ENCODE assay signal across 38 cellular contexts in the genomic region with DNA sequence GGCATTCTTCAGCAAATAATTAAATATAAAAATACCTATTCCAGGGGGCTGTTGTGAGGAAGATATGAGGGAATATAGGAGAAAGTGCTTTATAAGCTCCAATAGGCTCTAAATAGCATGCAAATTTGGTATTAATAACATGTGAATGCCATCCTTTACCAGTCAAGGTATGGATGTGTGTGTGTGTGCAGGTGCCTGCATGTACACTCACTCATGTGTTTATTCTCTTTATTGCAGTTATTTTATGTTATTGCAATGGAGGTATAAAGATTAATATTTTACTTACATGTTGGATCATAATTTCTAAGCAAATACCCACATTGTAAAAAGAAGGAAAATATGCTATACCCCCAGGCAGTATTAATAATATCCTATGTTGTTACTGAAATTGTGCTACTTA.
"Had no signal": no experiment of that assay in that cellular context is flagged by ENCODE, and none has a peak within 500 bp of the region (broad histone marks: within the 10 kb centered on the region; RNA-seq: fewer than 3 reads in every experiment).

No MANE protein-coding gene starts in this region.

- H3K36me3 ChIP-seq: adrenal gland, ascending aorta, brain microvascular endothelial cell, cardiac muscle cell had no signal

- H3K4me1 ChIP-seq: adrenal gland, ascending aorta, body of pancreas had no signal

- H3K4me3 ChIP-seq: adrenal gland, ascending aorta, body of pancreas, cardiac muscle cell had no signal

- H3K9me3 Mint-ChIP-seq: activated naive CD4-positive, alpha-beta T cell treated with anti-CD3 and anti-CD28 coated beads for 36 hours; activated naive CD8-positive, alpha-beta T cell treated with anti-CD3 and anti-CD28 coated beads, Interleukin-2, amount 10 ng/mL, durations not matched to agents 7 days and 5 days; brain had no signal

- H3K27me3 Mint-ChIP-seq: activated naive CD4-positive, alpha-beta T cell treated with anti-CD3 and anti-CD28 coated beads, Interleukin-2, amount 10 ng/mL, durations not matched to agents 7 days and 5 days; activated naive CD4-positive, alpha-beta T cell treated with anti-CD3 and anti-CD28 coated beads, Interleukin-2, amount 50 U/mL, for 24 hours; activated naive CD8-positive, alpha-beta T cell; activated naive CD8-positive, alpha-beta T cell treated with anti-CD3 and anti-CD28 coated beads for 36 hours; activated naive CD8-positive, alpha-beta T cell treated with anti-CD3 and anti-CD28 coated beads, Interleukin-2, amount 10 ng/mL, durations not matched to agents 7 days and 5 days; activated naive CD8-positive, alpha-beta T cell treated with anti-CD3 and anti-CD28 coated beads, Interleukin-2, amount 50 U/mL, for 24 hours; activated T-cell treated with anti-CD3 and anti-CD28 coated beads, Interleukin-2, amount 50 U/mL, for 24 hours; activated T-helper 17 cell treated with anti-CD3 and anti-CD28 coated beads, Interleukin-2, amount 50 U/mL, for 72 hours; central memory CD8-positive, alpha-beta T cell had no signal

- H3K36me3 Mint-ChIP-seq: activated naive CD4-positive, alpha-beta T cell treated with anti-CD3 and anti-CD28 coated beads, Interleukin-2, amount 10 ng/mL, durations not matched to agents 7 days and 5 days; activated naive CD4-positive, alpha-beta T cell treated with anti-CD3 and anti-CD28 coated beads, Interleukin-2, amount 50 U/mL, for 24 hours; activated naive CD4-positive, alpha-beta T cell treated with anti-CD3 and anti-CD28 coated beads, Interleukin-2, amount 50 U/mL, for 72 hours; activated naive CD8-positive, alpha-beta T cell; activated naive CD8-positive, alpha-beta T cell treated with anti-CD3 and anti-CD28 coated beads for 36 hours; activated naive CD8-positive, alpha-beta T cell treated with anti-CD3 and anti-CD28 coated beads, Interleukin-2, amount 10 ng/mL, durations not matched to agents 7 days and 5 days; brain had no signal

- H3K9me3 ChIP-seq: adrenal gland, ascending aorta, body of pancreas had no signal

- H3K4me1 Mint-ChIP-seq: activated naive CD4-positive, alpha-beta T cell treated with anti-CD3 and anti-CD28 coated beads, Interleukin-2, amount 10 ng/mL, durations not matched to agents 7 days and 5 days; activated naive CD4-positive, alpha-beta T cell treated with anti-CD3 and anti-CD28 coated beads, Interleukin-2, amount 50 U/mL, for 24 hours; activated naive CD8-positive, alpha-beta T cell treated with anti-CD3 and anti-CD28 coated beads for 36 hours; activated naive CD8-positive, alpha-beta T cell treated with anti-CD3 and anti-CD28 coated beads, Interleukin-2, amount 10 ng/mL, durations not matched to agents 7 days and 5 days; activated naive CD8-positive, alpha-beta T cell treated with anti-CD3 and anti-CD28 coated beads, Interleukin-2, amount 50 U/mL, for 24 hours; activated T-helper 17 cell treated with anti-CD3 and anti-CD28 coated beads, Interleukin-2, amount 50 U/mL, for 72 hours; brain; central memory CD8-positive, alpha-beta T cell had no signal

- H3K27me3 ChIP-seq: adrenal gland, ascending aorta, body of pancreas, brain microvascular endothelial cell, cardiac muscle cell had no signal

- H3K27ac ChIP-seq: adrenal gland, ascending aorta, body of pancreas, brain microvascular endothelial cell, cardiac muscle cell had no signal

- ATAC-seq: activated naive CD4-positive, alpha-beta T cell treated with anti-CD3 and anti-CD28 coated beads, Interleukin-2, amount 50 U/mL, for 72 hours; activated naive CD8-positive, alpha-beta T cell treated with anti-CD3 and anti-CD28 coated beads, Interleukin-2, amount 50 U/mL, for 24 hours; activated T-cell treated with anti-CD3 and anti-CD28 coated beads, Interleukin-2, amount 50 U/mL, for 4 hours; activated T-cell treated with anti-CD3 and anti-CD28 coated beads, Interleukin-2, amount 50 U/mL, for 72 hours; activated T-helper 17 cell treated with anti-CD3 and anti-CD28 coated beads, Interleukin-2, amount 50 U/mL, for 72 hours; body of pancreas had no signal

- H3K4me3 Mint-ChIP-seq: activated naive CD4-positive, alpha-beta T cell treated with anti-CD3 and anti-CD28 coated beads for 36 hours; activated naive CD4-positive, alpha-beta T cell treated with anti-CD3 and anti-CD28 coated beads, Interleukin-2, amount 10 ng/mL, durations not matched to agents 7 days and 5 days; activated naive CD4-positive, alpha-beta T cell treated with anti-CD3 and anti-CD28 coated beads, Interleukin-2, amount 50 U/mL, for 24 hours; activated naive CD8-positive, alpha-beta T cell; activated naive CD8-positive, alpha-beta T cell treated with anti-CD3 and anti-CD28 coated beads for 36 hours; activated naive CD8-positive, alpha-beta T cell treated with anti-CD3 and anti-CD28 coated beads, Interleukin-2, amount 10 ng/mL, durations not matched to agents 7 days and 5 days; activated naive CD8-positive, alpha-beta T cell treated with anti-CD3 and anti-CD28 coated beads, Interleukin-2, amount 50 U/mL, for 24 hours; activated T-cell treated with anti-CD3 and anti-CD28 coated beads, Interleukin-2, amount 50 U/mL, for 24 hours; activated T-cell treated with anti-CD3 and anti-CD28 coated beads, Interleukin-2, amount 50 U/mL, for 4 hours; activated T-cell treated with anti-CD3 and anti-CD28 coated beads, Interleukin-2, amount 50 U/mL, for 72 hours; activated T-helper 1 cell treated with anti-CD3 and anti-CD28 coated beads, Interleukin-12 subunit alpha, Interleukin-12 subunit beta, Interleukin-2, Interleukin-4 antibody, amounts not matched to agents 30 ng/mL and 10 ng/mL and 1 ng/mL, durations not matched to agents 14 hours and 24 hours and 36 hours; activated T-helper 17 cell treated with anti-CD3 and anti-CD28 coated beads, Interleukin-2, amount 50 U/mL, for 72 hours; brain; central memory CD8-positive, alpha-beta T cell had no signal

- DNase-seq: activated effector memory CD4-positive, alpha-beta T cell treated with anti-CD3 and anti-CD28 coated beads, Interleukin-2, amount 50 U/mL, for 16 hours; activated effector memory CD4-positive, alpha-beta T cell treated with Interleukin-2 at 50 U/mL for 16 hours; activated gamma-delta T cell; activated gamma-delta T cell treated with Interleukin-2 at 50 U/mL for 16 hours; activated naive CD4-positive, alpha-beta T cell; activated naive CD4-positive, alpha-beta T cell treated with anti-CD3 and anti-CD28 coated beads for 36 hours; activated naive CD4-positive, alpha-beta T cell treated with anti-CD3 and anti-CD28 coated beads, Interleukin-2, amount 10 ng/mL, durations not matched to agents 7 days and 5 days; activated naive CD4-positive, alpha-beta T cell treated with anti-CD3 and anti-CD28 coated beads, Interleukin-2, amount 50 U/mL, for 16 hours; activated naive CD4-positive, alpha-beta T cell treated with Interleukin-2 at 50 U/mL for 16 hours; activated naive CD8-positive, alpha-beta T cell treated with anti-CD3 and anti-CD28 coated beads for 36 hours; activated naive CD8-positive, alpha-beta T cell treated with anti-CD3 and anti-CD28 coated beads, Interleukin-2, amount 10 ng/mL, durations not matched to agents 7 days and 5 days; activated naive CD8-positive, alpha-beta T cell treated with anti-CD3 and anti-CD28 coated beads, Interleukin-2, amount 50 U/mL, for 24 hours; activated T-cell treated with anti-CD3 and anti-CD28 coated beads for 4 hours; activated T-cell treated with anti-CD3 and anti-CD28 coated beads, Interleukin-2, amount 50 U/mL, for 1 hour; activated T-cell treated with anti-CD3 and anti-CD28 coated beads, Interleukin-2, amount 50 U/mL, for 24 hours; activated T-cell treated with anti-CD3 and anti-CD28 coated beads, Interleukin-2, amount 50 U/mL, for 4 hours; activated T-cell treated with anti-CD3 and anti-CD28 coated beads, Interleukin-2, amount 50 U/mL, for 48 hours; activated T-cell treated with anti-CD3 and anti-CD28 coated beads, Interleukin-2, amount 50 U/mL, for 72 hours; adrenal gland; amniotic stem cell; amygdala; anterior cingulate cortex; aorta; body of pancreas; brain microvascular endothelial cell; caudate nucleus; central memory CD4-positive, alpha-beta T cell; cerebellar nuclear complex had no signal

- H3K27ac Mint-ChIP-seq: activated naive CD4-positive, alpha-beta T cell treated with anti-CD3 and anti-CD28 coated beads for 36 hours; activated naive CD4-positive, alpha-beta T cell treated with anti-CD3 and anti-CD28 coated beads, Interleukin-2, amount 10 ng/mL, durations not matched to agents 7 days and 5 days; activated naive CD4-positive, alpha-beta T cell treated with anti-CD3 and anti-CD28 coated beads, Interleukin-2, amount 50 U/mL, for 24 hours; activated naive CD4-positive, alpha-beta T cell treated with anti-CD3 and anti-CD28 coated beads, Interleukin-2, amount 50 U/mL, for 72 hours; activated naive CD8-positive, alpha-beta T cell; activated naive CD8-positive, alpha-beta T cell treated with anti-CD3 and anti-CD28 coated beads for 36 hours; activated naive CD8-positive, alpha-beta T cell treated with anti-CD3 and anti-CD28 coated beads, Interleukin-2, amount 10 ng/mL, durations not matched to agents 7 days and 5 days; activated naive CD8-positive, alpha-beta T cell treated with anti-CD3 and anti-CD28 coated beads, Interleukin-2, amount 50 U/mL, for 24 hours; activated T-cell treated with anti-CD3 and anti-CD28 coated beads, Interleukin-2, amount 50 U/mL, for 24 hours; activated T-cell treated with anti-CD3 and anti-CD28 coated beads, Interleukin-2, amount 50 U/mL, for 72 hours; activated T-helper 1 cell treated with anti-CD3 and anti-CD28 coated beads, Interleukin-12 subunit alpha, Interleukin-12 subunit beta, Interleukin-2, Interleukin-4 antibody, amounts not matched to agents 30 ng/mL and 10 ng/mL and 1 ng/mL, durations not matched to agents 14 hours and 24 hours and 36 hours; activated T-helper 17 cell treated with anti-CD3 and anti-CD28 coated beads, Interleukin-2, amount 50 U/mL, for 72 hours; activated T-helper 2 cell treated with anti-CD3 and anti-CD28 coated beads, Interferon-gamma antibody, Interleukin-2, Interleukin-4, amounts not matched to agents 10 μg/mL and 5 μg/mL and 100 μg/mL, durations not matched to agents 14 hours and 24 hours and 36 hours; brain had no signal
